In genomic region chr4:164935363-164935762, GRCh38 we compare ENCODE assay signal across 9 cellular contexts. TPM values are rescaled to one million over a fixed set of nuclear protein-coding genes. Genes with fewer than 3 reads are reported as not detected.
DNase-seq lines count a peak whose midpoint lies in the region; ATAC-seq and TF ChIP-seq lines count a peak whose summit lies in the region.
"Had no signal": no experiment of that assay in that cellular context is flagged by ENCODE, and none has a peak within 500 bp of the region (broad histone marks: within the 10 kb centered on the region; RNA-seq: fewer than 3 reads in every experiment).

No MANE protein-coding gene starts in this region.

- peak; percentile 16 for TF ChIP-seq CTCF in GM10248 (IDR thresholded peaks at IDR 0.05; ENCODE audit: control extremely low read depth, extremely low read depth, low read depth, missing control alignments)
- peak; percentile 53 for TF ChIP-seq CTCF in VCaP (conservative IDR thresholded peaks at IDR 0.05)

- H3K4me3 Mint-ChIP-seq in T-cell = no peak overlapping the region
- H3K4me3 Mint-ChIP-seq in activated T-cell treated with anti-CD3 and anti-CD28 coated beads, Interleukin-2, amount 50 U/mL, for 4 hours = no peak overlapping the region
- no peak overlapping the region for H3K4me3 Mint-ChIP-seq in T-helper 2 cell treated with Interferon-gamma antibody and Interleukin-4, amounts not matched to agents 5 μg/mL and 100 μg/mL, for 36 hours

- ATAC-seq in GM21360 (IDR thresholded peaks at IDR 0.05; ENCODE audit: unreplicated experiment) = peak; percentile 60
- ATAC-seq in HG03196 (IDR thresholded peaks at IDR 0.05; ENCODE audit: unreplicated experiment) = peak; percentile 53
- no peak for ATAC-seq in T-cell (replicated peaks in 1 of 4)
- no peak for ATAC-seq in activated T-cell treated with anti-CD3 and anti-CD28 coated beads, Interleukin-2, amount 50 U/mL, for 4 hours

- H3K27ac Mint-ChIP-seq in T-cell = no peak overlapping the region
- H3K27ac Mint-ChIP-seq in T-helper 2 cell treated with Interferon-gamma antibody and Interleukin-4, amounts not matched to agents 5 μg/mL and 100 μg/mL, for 36 hours = no peak overlapping the region

- H3K9me3 Mint-ChIP-seq in T-cell = no peaks in the 10 kb centered on the region
- no peaks in the 10 kb centered on the region for H3K9me3 Mint-ChIP-seq in activated T-cell treated with anti-CD3 and anti-CD28 coated beads, Interleukin-2, amount 50 U/mL, for 4 hours
- H3K9me3 Mint-ChIP-seq in T-helper 2 cell treated with Interferon-gamma antibody and Interleukin-4, amounts not matched to agents 5 μg/mL and 100 μg/mL, for 36 hours = no peaks in the 10 kb centered on the region

- CTCF ChIA-PET in GM10248 (lab: Yijun Ruan, JAX) = interaction anchor here (0.9 to 8.4 kb wide), 18 partner anchors 9 to 177 kb away, joined by 3 to 98 read pairs (median 6); partner anchors contain the start of gene TMEM192
- CTCF ChIA-PET in T-cell (lab: Charles Lee) = interaction anchor here in 1 of 2 donors (0.6 kb wide), 1 partner anchor 181 kb away, joined by 4 read pairs; the partner anchor contains the start of gene SMIM31

- DNase-seq in GM10248 (ENCODE audit: extremely low spot score) (peak; percentile 36), LoVo (ENCODE audit: low spot score) (no peak), T-cell (no peak)
- no peak for DNase-seq in activated T-cell treated with anti-CD3 and anti-CD28 coated beads, Interleukin-2, amount 50 U/mL, for 4 hours
- DNase-seq in T-helper 2 cell treated with Interferon-gamma antibody and Interleukin-4, amounts not matched to agents 5 μg/mL and 100 μg/mL, for 36 hours (ENCODE audit: low spot score) = no peak

- H3K27ac ChIP-seq in VCaP = no peak overlapping the region

- H3K36me3 Mint-ChIP-seq in T-cell = no peaks in the 10 kb centered on the region
- no peaks in the 10 kb centered on the region for H3K36me3 Mint-ChIP-seq in activated T-cell treated with anti-CD3 and anti-CD28 coated beads, Interleukin-2, amount 50 U/mL, for 4 hours (ENCODE audit: insufficient read depth)
- no peaks in the 10 kb centered on the region for H3K36me3 Mint-ChIP-seq in T-helper 2 cell treated with Interferon-gamma antibody and Interleukin-4, amounts not matched to agents 5 μg/mL and 100 μg/mL, for 36 hours (ENCODE audit: low read depth)

- POLR2A ChIA-PET in GM10248 (lab: Yijun Ruan, JAX) = no interaction called here
- POLR2A ChIA-PET in T-cell (lab: Charles Lee) = no interaction called here

- H3K27me3 Mint-ChIP-seq in T-cell = peaks cover 20 to 26% of the 10 kb centered on the region in 2 donors
- peaks cover 29% of the 10 kb centered on the region for H3K27me3 Mint-ChIP-seq in activated T-cell treated with anti-CD3 and anti-CD28 coated beads, Interleukin-2, amount 50 U/mL, for 4 hours (ENCODE audit: low read depth)
- H3K27me3 Mint-ChIP-seq in T-helper 2 cell treated with Interferon-gamma antibody and Interleukin-4, amounts not matched to agents 5 μg/mL and 100 μg/mL, for 36 hours (ENCODE audit: low read depth) = peaks cover 4% of the 10 kb centered on the region

- H3K4me1 Mint-ChIP-seq in T-cell = no peaks in the 10 kb centered on the region
- H3K4me1 Mint-ChIP-seq in activated T-cell treated with anti-CD3 and anti-CD28 coated beads, Interleukin-2, amount 50 U/mL, for 4 hours (ENCODE audit: low read depth) = no peaks in the 10 kb centered on the region
- no peaks in the 10 kb centered on the region for H3K4me1 Mint-ChIP-seq in T-helper 2 cell treated with Interferon-gamma antibody and Interleukin-4, amounts not matched to agents 5 μg/mL and 100 μg/mL, for 36 hours (ENCODE audit: low read depth)

RNA-seq across cellular contexts. Expression of gene TRIM61, which starts 42.1 kb away (rescaled TPM):
- total RNA-seq in T-cell = 1 to 10 TPM in 2 of 5 donors, under 1 TPM in 3; 0.38 to 1.9 (median 0.79) TPM
- total RNA-seq in activated T-cell treated with anti-CD3 and anti-CD28 coated beads, Interleukin-2, amount 50 U/mL, for 4 hours = 1 to 10 TPM; 1.1 to 2.3 (median 1.2) TPM

RNA-seq across cellular contexts. Expression of gene APELA, which starts 58.4 kb away (rescaled TPM):
- total RNA-seq in T-cell = not detected
- not detected for total RNA-seq in activated T-cell treated with anti-CD3 and anti-CD28 coated beads, Interleukin-2, amount 50 U/mL, for 4 hours
- total RNA-seq: renal cortical epithelial cell had no signal

Comparison
In these comparisons a context has a peak if more than half of its experiments do, and no peak if none do; other contexts are left out.
1. ATAC-seq: peak in GM21360 (single experiment) and HG03196 (single experiment); none in T-cell (0 of 4) and activated T-cell treated with anti-CD3 and anti-CD28 coated beads, Interleukin-2, amount 50 U/mL, for 4 hours (0 of 2).